ENCODE assay signal across 7 cellular contexts in the genomic region with DNA sequence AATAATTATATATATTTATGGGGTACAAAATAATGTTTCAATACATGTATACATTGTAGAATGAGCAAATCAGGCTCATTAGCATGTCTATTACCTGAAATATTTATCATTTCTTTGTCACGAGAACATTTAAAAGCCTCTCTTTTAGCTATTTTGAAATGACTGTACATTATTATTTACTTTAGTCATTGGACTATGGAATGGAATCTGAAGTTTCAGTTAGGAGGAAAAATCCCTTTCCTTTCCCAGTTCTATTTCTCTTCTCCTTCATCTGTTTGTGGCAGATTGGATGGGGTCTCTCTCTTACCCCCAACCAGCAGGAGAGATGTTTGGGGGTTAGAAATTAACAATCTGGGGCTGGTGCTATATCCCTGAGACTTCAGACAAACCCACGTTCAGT.
"Had no signal": no experiment of that assay in that cellular context is flagged by ENCODE, and none has a peak within 500 bp of the region (broad histone marks: within the 10 kb centered on the region; RNA-seq: fewer than 3 reads in every experiment).

No MANE protein-coding gene starts in this region.

- DNase-seq: IMR-90, KBM-7, KG1 had no signal

- H3K4me3 ChIP-seq: K562 had no signal

- H3K27me3 Mint-ChIP-seq: IgD-negative memory B cell had no signal

- ATAC-seq: K562 had no signal

- FAIRE-seq: HTR-8/SVneo, K562 had no signal

- H3K27ac ChIP-seq: HL-60 had no signal

- H3K36me3 Mint-ChIP-seq: IgD-negative memory B cell had no signal

- H3K27ac Mint-ChIP-seq: IgD-negative memory B cell had no signal

- H3K4me3 Mint-ChIP-seq: IgD-negative memory B cell had no signal

- H3K9me3 Mint-ChIP-seq: IgD-negative memory B cell had no signal
